In the genomic region with DNA sequence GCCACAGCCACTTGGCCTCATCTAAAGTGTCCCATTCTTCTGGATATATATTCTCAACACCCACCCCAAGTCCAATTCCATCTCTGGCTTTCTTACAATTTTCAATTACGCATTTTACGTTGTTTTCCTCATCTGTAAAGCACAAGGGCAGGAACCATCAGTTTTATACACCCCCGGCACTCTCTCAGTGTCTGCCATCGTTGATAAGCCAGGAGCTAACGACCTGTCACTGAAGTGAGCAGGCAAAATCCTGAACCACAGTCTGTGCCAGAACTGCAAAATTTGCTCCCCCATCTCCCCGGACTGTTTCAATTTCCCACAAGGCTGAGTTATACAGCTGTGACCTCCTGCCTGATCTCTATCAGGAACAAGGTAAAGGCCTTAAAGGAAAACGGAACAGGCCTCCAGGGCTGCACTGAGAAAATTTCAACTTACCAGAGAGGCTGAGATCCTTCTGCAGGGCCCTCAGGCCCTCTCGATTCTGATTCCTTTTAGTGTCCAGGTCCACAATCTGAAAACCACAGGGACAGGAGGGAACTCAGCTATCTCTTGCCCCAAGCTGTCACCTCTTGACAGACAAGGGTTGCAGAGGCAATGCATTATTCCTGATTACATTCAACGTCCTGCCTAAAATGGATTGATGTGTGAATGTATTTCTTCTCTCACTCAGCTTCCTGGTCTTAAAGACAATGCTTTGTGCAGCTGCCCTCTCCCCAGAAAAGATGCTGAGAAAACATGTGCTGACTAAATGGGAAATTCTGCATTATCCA, we compare ENCODE assay signal across 9 cellular contexts. TPM values are rescaled to one million over a fixed set of nuclear protein-coding genes. Genes with fewer than 3 reads are reported as not detected.
DNase-seq lines count a peak whose midpoint lies in the region; TF ChIP-seq lines count a peak whose summit lies in the region.
"Had no signal": no experiment of that assay in that cellular context is flagged by ENCODE, and none has a peak within 500 bp of the region (broad histone marks: within the 10 kb centered on the region; RNA-seq: fewer than 3 reads in every experiment).

No MANE protein-coding gene starts in this region.

- H3K27ac ChIP-seq in MM.1S (ENCODE audit: low read length) (no peak overlapping the region), mammary epithelial cell (ENCODE audit: insufficient read depth, low read depth, low read length) (no peak overlapping the region), vagina (no peak overlapping the region)

- peak overlapping the region; percentile 96; the same call in 1 of the 2 replicates for H3K4me2 ChIP-seq in MM.1S (ENCODE audit: low read depth, low read length)
- H3K4me2 ChIP-seq in mammary epithelial cell (ENCODE audit: insufficient read depth, low read depth, low read length) = peak overlapping the region; percentile 82

- intact Hi-C loops in mammary epithelial cell (cut with micrococcal nuclease) = loop anchor here (1.0 to 5.0 kb wide), 3 partner anchors 35 to 702 kb away; no protein-coding TSS in a partner anchor
- intact Hi-C loops in vagina (cut with DNase I) = loop anchor here (5.0 kb wide), 2 partner anchors 98 to 113 kb away; no protein-coding TSS in a partner anchor
- intact Hi-C loops in CD14-positive monocyte (cut with micrococcal nuclease) = loop anchor here (5.0 kb wide), 3 partner anchors 73 to 128 kb away; no protein-coding TSS in a partner anchor

- H3K9ac ChIP-seq in MM.1S (ENCODE audit: low read length) (peak overlapping the region; percentile 75; the same call in 1 of the 2 replicates), mammary epithelial cell (ENCODE audit: insufficient read depth, low read length) (peak overlapping the region; percentile 91)

- DNase-seq in GM06990 (ENCODE audit: extremely low read depth, insufficient read length) = no peak
- no peak for DNase-seq in MM.1S
- no peak for DNase-seq in mammary epithelial cell
- no peak for DNase-seq in neural crest cell (ENCODE audit: low read depth, low spot score)
- DNase-seq in hypothalamus (lab: John Stamatoyannopoulos, UW) = no peak
- no peak for DNase-seq in H7
- no peak for DNase-seq in vagina (ENCODE audit: extremely low spot score in 2 of 2)
- no peak for DNase-seq in CD14-positive monocyte (ENCODE audit: low spot score)
- DNase-seq: occipital lobe had no signal

- in situ Hi-C loops in mammary epithelial cell (cut with MboI; ENCODE audit: low sequenced_read_pairs in 2 of 2) = loop anchor here in 1 of 2 donors (10.0 kb wide), 1 partner anchor 95 kb away; no protein-coding TSS in a partner anchor

- H3K4me3 ChIP-seq in GM06990 (replicated peaks; ENCODE audit: low read depth, low read length) (peak overlapping the region; percentile 74), MM.1S (ENCODE audit: low read length) (no peak overlapping the region), mammary epithelial cell (replicated peaks in 1 of 3; ENCODE audit: insufficient read depth in 1 of 3, low read depth in 2 of 3, low read length in 3 of 3) (peak overlapping the region in 1 of 3 experiments; percentile 86), H7 (ENCODE audit: insufficient read depth, low read depth, low read length) (no peak overlapping the region), vagina (no peak overlapping the region)

- TF ChIP-seq POLR2A in vagina (IDR thresholded peaks at IDR 0.05) = no peak

- peaks cover 3% of the 10 kb centered on the region for H3K9me3 Mint-ChIP-seq in neural crest cell
- H3K9me3 Mint-ChIP-seq in CD14-positive monocyte = peaks cover 0 to 5% (median 3%) of the 10 kb centered on the region in 7 donors

- no peaks in the 10 kb centered on the region for H3K9me3 ChIP-seq in MM.1S (replicated peaks; ENCODE audit: insufficient read depth, low read length)
- H3K9me3 ChIP-seq in mammary epithelial cell (replicated peaks; ENCODE audit: insufficient read depth, low read length) = no peaks in the 10 kb centered on the region
- H3K9me3 ChIP-seq in vagina = no peaks in the 10 kb centered on the region

- H4K20me1 ChIP-seq in MM.1S (ENCODE audit: insufficient read depth, low read length) = no peaks in the 10 kb centered on the region
- no peaks in the 10 kb centered on the region for H4K20me1 ChIP-seq in mammary epithelial cell (ENCODE audit: insufficient read depth, low read length)

- H3K36me3 Mint-ChIP-seq in neural crest cell (ENCODE audit: low read depth) (peaks cover 27% of the 10 kb centered on the region), CD14-positive monocyte (peaks cover 43 to 50% of the 10 kb centered on the region in 2 donors)

- peaks cover 23% of the 10 kb centered on the region for H3K36me3 ChIP-seq in GM06990 (ENCODE audit: control insufficient read depth, insufficient read depth, low read length)
- H3K36me3 ChIP-seq in MM.1S (replicated peaks; ENCODE audit: insufficient read depth, low read length) = peaks cover 7% of the 10 kb centered on the region; the same call in 1 of the 2 replicates
- peaks cover 16% of the 10 kb centered on the region for H3K36me3 ChIP-seq in mammary epithelial cell (ENCODE audit: insufficient read depth, low read length)
- peaks cover 37% of the 10 kb centered on the region for H3K36me3 ChIP-seq in H7 (replicated peaks; ENCODE audit: control insufficient read depth, insufficient read depth, low read length)
- peaks cover 0 to 44% of the 10 kb centered on the region in 2 donors for H3K36me3 ChIP-seq in vagina

- peaks cover 15% of the 10 kb centered on the region for H3K27me3 Mint-ChIP-seq in neural crest cell (ENCODE audit: low read depth)
- H3K27me3 Mint-ChIP-seq in CD14-positive monocyte (ENCODE audit: low read depth in 3 of 3) = peaks cover 1 to 6% (median 3%) of the 10 kb centered on the region in 3 donors

- H3F3A ChIP-seq in MM.1S (ENCODE audit: insufficient read depth, low read length) = no peaks in the 10 kb centered on the region

- peaks cover 9% of the 10 kb centered on the region for H3K4me1 ChIP-seq in MM.1S (ENCODE audit: low read length)
- H3K4me1 ChIP-seq in mammary epithelial cell (ENCODE audit: insufficient read depth, low read length) = peaks cover 8% of the 10 kb centered on the region
- peaks cover 22% of the 10 kb centered on the region for H3K4me1 ChIP-seq in vagina

- peaks cover 31% of the 10 kb centered on the region for H3K79me2 ChIP-seq in MM.1S (ENCODE audit: low read length)
- peaks cover 28% of the 10 kb centered on the region for H3K79me2 ChIP-seq in mammary epithelial cell (ENCODE audit: insufficient read depth, low read length)

- H3K9me2 ChIP-seq in MM.1S (replicated peaks; ENCODE audit: insufficient read depth, low read length) = no peaks in the 10 kb centered on the region

- BruUV-seq in mammary epithelial cell (replicated peaks; lab: Mats Ljungman, UMichigan) = no TSS peak

- no peak for TF ChIP-seq CTCF in GM06990 (IDR thresholded peaks at IDR 0.05; ENCODE audit: insufficient read depth, low read length, poor library complexity, severe bottlenecking)
- no peak for TF ChIP-seq CTCF in MM.1S (IDR thresholded peaks at IDR 0.05; ENCODE audit: low read length)
- no peak for TF ChIP-seq CTCF in mammary epithelial cell (conservative IDR thresholded peaks at IDR 0.05 in 1 of 2, IDR thresholded peaks at IDR 0.05 in 1 of 2; ENCODE audit: extremely low read depth in 1 of 2, insufficient read depth in 1 of 2, low read depth in 1 of 2, low read length in 2 of 2)
- TF ChIP-seq CTCF in neural crest cell (conservative IDR thresholded peaks at IDR 0.05) = no peak
- TF ChIP-seq CTCF in vagina (IDR thresholded peaks at IDR 0.05) = no peak
- TF ChIP-seq CTCF in CD14-positive monocyte (IDR thresholded peaks at IDR 0.05) = no peak

- peak overlapping the region; percentile 94 for H3K4me3 Mint-ChIP-seq in neural crest cell
- no peak overlapping the region for H3K4me3 Mint-ChIP-seq in CD14-positive monocyte

- H3K27ac Mint-ChIP-seq in neural crest cell (ENCODE audit: unreplicated experiment) = no peak overlapping the region
- peak overlapping the region in 1 of 7 donors; percentile 17 for H3K27ac Mint-ChIP-seq in CD14-positive monocyte

- H2AFZ ChIP-seq in MM.1S (ENCODE audit: low read length) (no peak overlapping the region), mammary epithelial cell (ENCODE audit: low read depth, low read length) (no peak overlapping the region)

- no peaks in the 10 kb centered on the region for H3K27me3 ChIP-seq in GM06990 (replicated peaks; ENCODE audit: control insufficient read depth, insufficient read depth, low read length)
- H3K27me3 ChIP-seq in MM.1S (replicated peaks; ENCODE audit: insufficient read depth, low read length) = peaks cover 21% of the 10 kb centered on the region
- H3K27me3 ChIP-seq in mammary epithelial cell (ENCODE audit: insufficient read depth, low read length) = no peaks in the 10 kb centered on the region
- H3K27me3 ChIP-seq in H7 (ENCODE audit: control insufficient read depth, insufficient read depth, low read length) = peaks cover 2% of the 10 kb centered on the region; the same call in 1 of the 2 replicates
- no peaks in the 10 kb centered on the region for H3K27me3 ChIP-seq in vagina

- H3K4me1 Mint-ChIP-seq in neural crest cell (peaks cover 30% of the 10 kb centered on the region), CD14-positive monocyte (peaks cover 16% of the 10 kb centered on the region)

- dilution Hi-C loops in mammary epithelial cell (cut with HindIII; ENCODE audit: low sequenced_read_pairs) = no loop called here

- CTCF ChIA-PET in mammary epithelial cell (lab: Charles Lee; ENCODE audit: low non-redundant PET) = no interaction called here

- 77% methylated on average over 9 of the region's 9 CpGs for WGBS in mammary epithelial cell (ENCODE audit: low coverage, missing lambda C conversion rate)

RNA-seq across cellular contexts. Expression of gene PDRG1, which starts 1.8 kb away (rescaled TPM):
- total RNA-seq in mammary epithelial cell = 10 to 100 TPM in 1 of 2 donors, 1 to 10 TPM in 1; 5.0 to 15.6 TPM
- 17.2 TPM for polyA plus RNA-seq in mammary epithelial cell
- 2.3 TPM for polyA minus RNA-seq in mammary epithelial cell
- 32.0 and 34.9 TPM in 2 replicates for total RNA-seq in neural crest cell
- total RNA-seq in H7 (2014; rRNA removed; shearing (Covaris generic)) = 8.4 and 12.8 TPM in 2 replicates
- total RNA-seq in vagina = 5.9 TPM
- 1 to 10 TPM; 3.5 to 3.7 TPM for polyA plus RNA-seq in CD14-positive monocyte

RNA-seq across cellular contexts. Expression of gene XKR7, which starts 17.9 kb away (rescaled TPM):
- total RNA-seq in mammary epithelial cell (not detected), neural crest cell (4.5 and 4.9 TPM in 2 replicates), vagina (not detected)
- polyA plus RNA-seq in mammary epithelial cell (not detected), CD14-positive monocyte (under 1 TPM in 1 of 2 donors, not detected in 1; 0.02 TPM)
- polyA minus RNA-seq in mammary epithelial cell = not detected
- total RNA-seq in H7 (2014; rRNA removed; shearing (Covaris generic)) = 0.63 and 0.73 TPM in 2 replicates
